ENCODE assay signal across 1 cellular context in genomic region chr2:200812122-200813022, GRCh38.
TF ChIP-seq lines count a peak whose summit lies in the region.

No MANE protein-coding gene starts in this region.

TF ChIP-seq in HepG2, 621 proteins besides CTCF, POLR2A, EP300 and RAD21 (continued from another document and continues in another):
- TF ChIP-seq ZMAT3 (CRISPR knock-in tag; conservative IDR thresholded peaks at IDR 0.05) (no peak; the same call in none of the 2 replicates), ZNF782 (CRISPR knock-in tag; IDR thresholded peaks at IDR 0.05; ENCODE audit: borderline replicate concordance) (peak; percentile 70; the same call in 1 of the 2 replicates), PLSCR1 (CRISPR knock-in tag; IDR thresholded peaks at IDR 0.05; ENCODE audit: borderline replicate concordance) (no peak), ISX (CRISPR knock-in tag; conservative IDR thresholded peaks at IDR 0.05) (no peak), TMF1 (CRISPR knock-in tag; IDR thresholded peaks at IDR 0.05; ENCODE audit: low read depth) (no peak), ZNF335 (CRISPR knock-in tag; IDR thresholded peaks at IDR 0.05) (0 out of 2 replicates have a peak, but pooled peaks have one; percentile 2), ZNF383 (CRISPR knock-in tag; IDR thresholded peaks at IDR 0.05; ENCODE audit: borderline replicate concordance) (no peak; the same call in 1 of the 2 replicates), KDM1A (CRISPR knock-in tag; IDR thresholded peaks at IDR 0.05) (no peak), ZNF224 (CRISPR knock-in tag; IDR thresholded peaks at IDR 0.05) (no peak; the same call in 1 of the 2 replicates), JDP2 (CRISPR knock-in tag; IDR thresholded peaks at IDR 0.05; ENCODE audit: borderline replicate concordance) (no peak; the same call in 1 of the 2 replicates), REXO4 (CRISPR knock-in tag; IDR thresholded peaks at IDR 0.05; ENCODE audit: borderline replicate concordance) (no peak), ELF3 (CRISPR knock-in tag; IDR thresholded peaks at IDR 0.05) (peak; percentile 31; the same call in 1 of the 2 replicates), RBM22 (optimal IDR thresholded peaks at IDR 0.05; ENCODE audit: low read length) (no peak), MBD4 (IDR thresholded peaks at IDR 0.05; ENCODE audit: borderline replicate concordance, low read length) (no peak), ZNF337 (CRISPR knock-in tag; IDR thresholded peaks at IDR 0.05; ENCODE audit: borderline replicate concordance, low read depth) (no peak), NFIC (IDR thresholded peaks at IDR 0.05; ENCODE audit: low read length) (no peak; the same call in 1 of the 2 replicates), ZNF720 (CRISPR knock-in tag; IDR thresholded peaks at IDR 0.05) (no peak), ZNF33B (CRISPR knock-in tag; IDR thresholded peaks at IDR 0.05) (no peak), TOPORS (CRISPR knock-in tag; IDR thresholded peaks at IDR 0.05) (no peak; the same call in 1 of the 2 replicates), SOX5 (CRISPR knock-in tag; IDR thresholded peaks at IDR 0.05; ENCODE audit: borderline replicate concordance) (peak; percentile 60; the same call in 1 of the 2 replicates), ZNF460 (CRISPR knock-in tag; IDR thresholded peaks at IDR 0.05; ENCODE audit: borderline replicate concordance) (no peak), U2AF2 (IDR thresholded peaks at IDR 0.05; ENCODE audit: low read depth, low read length) (no peak), ZNF138 (CRISPR knock-in tag; IDR thresholded peaks at IDR 0.05; ENCODE audit: low read depth) (no peak; the same call in 1 of the 2 replicates), LCORL (IDR thresholded peaks at IDR 0.05) (no peak), LCORL (CRISPR knock-in tag; IDR thresholded peaks at IDR 0.05) (no peak; the same call in none of the 2 replicates), ADNP (CRISPR knock-in tag; IDR thresholded peaks at IDR 0.05) (no peak), ZFY (CRISPR knock-in tag; IDR thresholded peaks at IDR 0.05) (peak; percentile 85), KDM5B (CRISPR knock-in tag; IDR thresholded peaks at IDR 0.05; ENCODE audit: borderline replicate concordance) (peak; percentile 90), ZSCAN9 (CRISPR knock-in tag; IDR thresholded peaks at IDR 0.05; ENCODE audit: borderline replicate concordance) (no peak), ZBTB42 (CRISPR knock-in tag; IDR thresholded peaks at IDR 0.05) (no peak), KAT8 (CRISPR knock-in tag; IDR thresholded peaks at IDR 0.05) (peak; percentile 45; the same call in 1 of the 2 replicates), AGO2 (optimal IDR thresholded peaks at IDR 0.05; ENCODE audit: low read depth, low read length) (peak; percentile 97), CEBPB (IDR thresholded peaks at IDR 0.05; ENCODE audit: borderline replicate concordance, low read depth, low read length) (no peak), ZSCAN12 (CRISPR knock-in tag; IDR thresholded peaks at IDR 0.05) (no peak), ZSCAN30 (CRISPR knock-in tag; IDR thresholded peaks at IDR 0.05) (no peak), NFE2L2 (IDR thresholded peaks at IDR 0.05; ENCODE audit: low read length) (no peak), TOE1 (CRISPR knock-in tag; IDR thresholded peaks at IDR 0.05) (0 out of 2 replicates have a peak, but pooled peaks have one; percentile 27), TFDP1 (CRISPR knock-in tag; IDR thresholded peaks at IDR 0.05; ENCODE audit: borderline replicate concordance) (peak; percentile 93), ZNF746 (CRISPR knock-in tag; IDR thresholded peaks at IDR 0.05) (no peak), ZNF441 (CRISPR knock-in tag; IDR thresholded peaks at IDR 0.05; ENCODE audit: borderline replicate concordance) (peak; percentile 6; the same call in 1 of the 2 replicates), MBNL3 (CRISPR knock-in tag; conservative IDR thresholded peaks at IDR 0.05) (no peak), ZNF331 (CRISPR knock-in tag; IDR thresholded peaks at IDR 0.05) (peak; percentile 58; the same call in 1 of the 2 replicates), ZNF432 (CRISPR knock-in tag; IDR thresholded peaks at IDR 0.05; ENCODE audit: borderline replicate concordance) (no peak), ZNF20 (CRISPR knock-in tag; IDR thresholded peaks at IDR 0.05) (peak; percentile 63; the same call in 1 of the 2 replicates), CREB1 (IDR thresholded peaks at IDR 0.05) (no peak), CREB1 (CRISPR knock-in tag; IDR thresholded peaks at IDR 0.05) (no peak), PREB (CRISPR knock-in tag; IDR thresholded peaks at IDR 0.05) (no peak), NCOA2 (CRISPR knock-in tag; IDR thresholded peaks at IDR 0.05) (no peak; the same call in 1 of the 2 replicates)
- TF ChIP-seq, protein P1, sequence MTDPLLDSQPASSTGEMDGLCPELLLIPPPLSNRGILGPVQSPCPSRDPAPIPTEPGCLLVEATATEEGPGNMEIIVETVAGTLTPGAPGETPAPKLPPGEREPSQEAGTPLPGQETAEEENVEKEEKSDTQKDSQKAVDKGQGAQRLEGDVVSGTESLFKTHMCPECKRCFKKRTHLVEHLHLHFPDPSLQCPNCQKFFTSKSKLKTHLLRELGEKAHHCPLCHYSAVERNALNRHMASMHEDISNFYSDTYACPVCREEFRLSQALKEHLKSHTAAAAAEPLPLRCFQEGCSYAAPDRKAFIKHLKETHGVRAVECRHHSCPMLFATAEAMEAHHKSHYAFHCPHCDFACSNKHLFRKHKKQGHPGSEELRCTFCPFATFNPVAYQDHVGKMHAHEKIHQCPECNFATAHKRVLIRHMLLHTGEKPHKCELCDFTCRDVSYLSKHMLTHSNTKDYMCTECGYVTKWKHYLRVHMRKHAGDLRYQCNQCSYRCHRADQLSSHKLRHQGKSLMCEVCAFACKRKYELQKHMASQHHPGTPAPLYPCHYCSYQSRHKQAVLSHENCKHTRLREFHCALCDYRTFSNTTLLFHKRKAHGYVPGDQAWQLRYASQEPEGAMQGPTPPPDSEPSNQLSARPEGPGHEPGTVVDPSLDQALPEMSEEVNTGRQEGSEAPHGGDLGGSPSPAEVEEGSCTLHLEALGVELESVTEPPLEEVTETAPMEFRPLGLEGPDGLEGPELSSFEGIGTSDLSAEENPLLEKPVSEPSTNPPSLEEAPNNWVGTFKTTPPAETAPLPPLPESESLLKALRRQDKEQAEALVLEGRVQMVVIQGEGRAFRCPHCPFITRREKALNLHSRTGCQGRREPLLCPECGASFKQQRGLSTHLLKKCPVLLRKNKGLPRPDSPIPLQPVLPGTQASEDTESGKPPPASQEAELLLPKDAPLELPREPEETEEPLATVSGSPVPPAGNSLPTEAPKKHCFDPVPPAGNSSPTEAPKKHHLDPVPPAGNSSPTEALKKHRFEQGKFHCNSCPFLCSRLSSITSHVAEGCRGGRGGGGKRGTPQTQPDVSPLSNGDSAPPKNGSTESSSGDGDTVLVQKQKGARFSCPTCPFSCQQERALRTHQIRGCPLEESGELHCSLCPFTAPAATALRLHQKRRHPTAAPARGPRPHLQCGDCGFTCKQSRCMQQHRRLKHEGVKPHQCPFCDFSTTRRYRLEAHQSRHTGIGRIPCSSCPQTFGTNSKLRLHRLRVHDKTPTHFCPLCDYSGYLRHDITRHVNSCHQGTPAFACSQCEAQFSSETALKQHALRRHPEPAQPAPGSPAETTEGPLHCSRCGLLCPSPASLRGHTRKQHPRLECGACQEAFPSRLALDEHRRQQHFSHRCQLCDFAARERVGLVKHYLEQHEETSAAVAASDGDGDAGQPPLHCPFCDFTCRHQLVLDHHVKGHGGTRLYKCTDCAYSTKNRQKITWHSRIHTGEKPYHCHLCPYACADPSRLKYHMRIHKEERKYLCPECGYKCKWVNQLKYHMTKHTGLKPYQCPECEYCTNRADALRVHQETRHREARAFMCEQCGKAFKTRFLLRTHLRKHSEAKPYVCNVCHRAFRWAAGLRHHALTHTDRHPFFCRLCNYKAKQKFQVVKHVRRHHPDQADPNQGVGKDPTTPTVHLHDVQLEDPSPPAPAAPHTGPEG (CRISPR knock-in tag; IDR thresholded peaks at IDR 0.05): peak; percentile 97
- TF ChIP-seq, protein P2, sequence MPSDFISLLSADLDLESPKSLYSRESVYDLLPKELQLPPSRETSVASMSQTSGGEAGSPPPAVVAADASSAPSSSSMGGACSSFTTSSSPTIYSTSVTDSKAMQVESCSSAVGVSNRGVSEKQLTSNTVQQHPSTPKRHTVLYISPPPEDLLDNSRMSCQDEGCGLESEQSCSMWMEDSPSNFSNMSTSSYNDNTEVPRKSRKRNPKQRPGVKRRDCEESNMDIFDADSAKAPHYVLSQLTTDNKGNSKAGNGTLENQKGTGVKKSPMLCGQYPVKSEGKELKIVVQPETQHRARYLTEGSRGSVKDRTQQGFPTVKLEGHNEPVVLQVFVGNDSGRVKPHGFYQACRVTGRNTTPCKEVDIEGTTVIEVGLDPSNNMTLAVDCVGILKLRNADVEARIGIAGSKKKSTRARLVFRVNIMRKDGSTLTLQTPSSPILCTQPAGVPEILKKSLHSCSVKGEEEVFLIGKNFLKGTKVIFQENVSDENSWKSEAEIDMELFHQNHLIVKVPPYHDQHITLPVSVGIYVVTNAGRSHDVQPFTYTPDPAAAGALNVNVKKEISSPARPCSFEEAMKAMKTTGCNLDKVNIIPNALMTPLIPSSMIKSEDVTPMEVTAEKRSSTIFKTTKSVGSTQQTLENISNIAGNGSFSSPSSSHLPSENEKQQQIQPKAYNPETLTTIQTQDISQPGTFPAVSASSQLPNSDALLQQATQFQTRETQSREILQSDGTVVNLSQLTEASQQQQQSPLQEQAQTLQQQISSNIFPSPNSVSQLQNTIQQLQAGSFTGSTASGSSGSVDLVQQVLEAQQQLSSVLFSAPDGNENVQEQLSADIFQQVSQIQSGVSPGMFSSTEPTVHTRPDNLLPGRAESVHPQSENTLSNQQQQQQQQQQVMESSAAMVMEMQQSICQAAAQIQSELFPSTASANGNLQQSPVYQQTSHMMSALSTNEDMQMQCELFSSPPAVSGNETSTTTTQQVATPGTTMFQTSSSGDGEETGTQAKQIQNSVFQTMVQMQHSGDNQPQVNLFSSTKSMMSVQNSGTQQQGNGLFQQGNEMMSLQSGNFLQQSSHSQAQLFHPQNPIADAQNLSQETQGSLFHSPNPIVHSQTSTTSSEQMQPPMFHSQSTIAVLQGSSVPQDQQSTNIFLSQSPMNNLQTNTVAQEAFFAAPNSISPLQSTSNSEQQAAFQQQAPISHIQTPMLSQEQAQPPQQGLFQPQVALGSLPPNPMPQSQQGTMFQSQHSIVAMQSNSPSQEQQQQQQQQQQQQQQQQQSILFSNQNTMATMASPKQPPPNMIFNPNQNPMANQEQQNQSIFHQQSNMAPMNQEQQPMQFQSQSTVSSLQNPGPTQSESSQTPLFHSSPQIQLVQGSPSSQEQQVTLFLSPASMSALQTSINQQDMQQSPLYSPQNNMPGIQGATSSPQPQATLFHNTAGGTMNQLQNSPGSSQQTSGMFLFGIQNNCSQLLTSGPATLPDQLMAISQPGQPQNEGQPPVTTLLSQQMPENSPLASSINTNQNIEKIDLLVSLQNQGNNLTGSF (CRISPR knock-in tag; IDR thresholded peaks at IDR 0.05): no peak
- TF ChIP-seq, protein P3, sequence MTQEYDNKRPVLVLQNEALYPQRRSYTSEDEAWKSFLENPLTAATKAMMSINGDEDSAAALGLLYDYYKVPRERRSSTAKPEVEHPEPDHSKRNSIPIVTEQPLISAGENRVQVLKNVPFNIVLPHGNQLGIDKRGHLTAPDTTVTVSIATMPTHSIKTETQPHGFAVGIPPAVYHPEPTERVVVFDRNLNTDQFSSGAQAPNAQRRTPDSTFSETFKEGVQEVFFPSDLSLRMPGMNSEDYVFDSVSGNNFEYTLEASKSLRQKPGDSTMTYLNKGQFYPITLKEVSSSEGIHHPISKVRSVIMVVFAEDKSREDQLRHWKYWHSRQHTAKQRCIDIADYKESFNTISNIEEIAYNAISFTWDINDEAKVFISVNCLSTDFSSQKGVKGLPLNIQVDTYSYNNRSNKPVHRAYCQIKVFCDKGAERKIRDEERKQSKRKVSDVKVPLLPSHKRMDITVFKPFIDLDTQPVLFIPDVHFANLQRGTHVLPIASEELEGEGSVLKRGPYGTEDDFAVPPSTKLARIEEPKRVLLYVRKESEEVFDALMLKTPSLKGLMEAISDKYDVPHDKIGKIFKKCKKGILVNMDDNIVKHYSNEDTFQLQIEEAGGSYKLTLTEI (CRISPR knock-in tag; conservative IDR thresholded peaks at IDR 0.05): no peak
- TF ChIP-seq, protein P4, sequence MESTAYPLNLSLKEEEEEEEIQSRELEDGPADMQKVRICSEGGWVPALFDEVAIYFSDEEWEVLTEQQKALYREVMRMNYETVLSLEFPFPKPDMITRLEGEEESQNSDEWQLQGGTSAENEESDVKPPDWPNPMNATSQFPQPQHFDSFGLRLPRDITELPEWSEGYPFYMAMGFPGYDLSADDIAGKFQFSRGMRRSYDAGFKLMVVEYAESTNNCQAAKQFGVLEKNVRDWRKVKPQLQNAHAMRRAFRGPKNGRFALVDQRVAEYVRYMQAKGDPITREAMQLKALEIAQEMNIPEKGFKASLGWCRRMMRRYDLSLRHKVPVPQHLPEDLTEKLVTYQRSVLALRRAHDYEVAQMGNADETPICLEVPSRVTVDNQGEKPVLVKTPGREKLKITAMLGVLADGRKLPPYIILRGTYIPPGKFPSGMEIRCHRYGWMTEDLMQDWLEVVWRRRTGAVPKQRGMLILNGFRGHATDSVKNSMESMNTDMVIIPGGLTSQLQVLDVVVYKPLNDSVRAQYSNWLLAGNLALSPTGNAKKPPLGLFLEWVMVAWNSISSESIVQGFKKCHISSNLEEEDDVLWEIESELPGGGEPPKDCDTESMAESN (CRISPR knock-in tag; conservative IDR thresholded peaks at IDR 0.05): peak; percentile 61; the same call in 1 of the 2 replicates
